7 cellular contexts compared by ENCODE assay signal in genomic region chr18:23992119-23992940, GRCh38. TPM values are rescaled to one million over a fixed set of nuclear protein-coding genes. Genes with fewer than 3 reads are reported as not detected.
DNase-seq lines count a peak whose midpoint lies in the region; ATAC-seq and TF ChIP-seq lines count a peak whose summit lies in the region.

No MANE protein-coding gene starts in this region.

- peak overlapping the region; percentile 73 for H2AFZ ChIP-seq in GM23338

- H3F3A ChIP-seq in GM23338 (replicated peaks; ENCODE audit: low read depth): no peaks in the 10 kb centered on the region; the same call in 1 of the 2 replicates

- H3K27me3 Mint-ChIP-seq in GM23338 (ENCODE audit: insufficient read depth, low read depth, poor library complexity): no peaks in the 10 kb centered on the region

- H3K4me1 ChIP-seq in GM23338 (ENCODE audit: insufficient read depth): peaks cover 15% of the 10 kb centered on the region; the same call in 1 of the 2 replicates

- H3K4me3 Mint-ChIP-seq in GM23338: no peak overlapping the region

- no peaks in the 10 kb centered on the region for H4K20me1 ChIP-seq in GM23338 (replicated peaks; ENCODE audit: insufficient read depth)

- peaks cover 6% of the 10 kb centered on the region; the same call in 2 of the 3 replicates for H3K4me1 Mint-ChIP-seq in GM23338

- no peaks in the 10 kb centered on the region; the same call in 1 of the 2 replicates for H3K9me2 ChIP-seq in GM23338 (ENCODE audit: insufficient read depth)

- no peaks in the 10 kb centered on the region for H3K36me3 Mint-ChIP-seq in GM23338 (ENCODE audit: low read depth)

- no peak overlapping the region for H3K27ac Mint-ChIP-seq in GM23338

- no peak overlapping the region for H3K4me2 ChIP-seq in GM23338

- H3K4me3 ChIP-seq in GM23338 (no peak overlapping the region), skin epidermis (peak overlapping the region in 1 of 7 experiments; percentile 7)

- H3K79me2 ChIP-seq in GM23338 (replicated peaks; ENCODE audit: insufficient read depth): no peaks in the 10 kb centered on the region

- no peaks in the 10 kb centered on the region for H3K9me3 Mint-ChIP-seq in GM23338

- no peak for TF ChIP-seq CTCF in GM23338 (conservative IDR thresholded peaks at IDR 0.05; ENCODE audit: low read depth in 2 of 2)

- no peaks in the 10 kb centered on the region for H3K36me3 ChIP-seq in GM23338 (ENCODE audit: insufficient read depth)

- no peak for ATAC-seq in GM23338
- ATAC-seq in GM18858 (IDR thresholded peaks at IDR 0.05; ENCODE audit: unreplicated experiment): no peak

- no peak overlapping the region for H3K27ac ChIP-seq in GM23338 (ENCODE audit: low read depth)
- H3K27ac ChIP-seq in skin epidermis: peak overlapping the region in 13 of 21 experiments; percentile 9 to 82 (median 52)

- H3K27me3 ChIP-seq in GM23338 (ENCODE audit: insufficient read depth): no peaks in the 10 kb centered on the region

- DNase-seq in GM23338 (ENCODE audit: low spot score): no peak
- peak; percentile 42 for DNase-seq in T follicular helper cell (ENCODE audit: low read depth)
- peak; percentile 7 for DNase-seq in effector CD8-positive, alpha-beta T cell (lab: John Stamatoyannopoulos, UW)
- DNase-seq in NCI-H2171 (lab: John Stamatoyannopoulos, UW): no peak
- no peak for DNase-seq in islet precursor cell

TF ChIP-seq in GM23338, 12 proteins besides CTCF, POLR2A, EP300 and RAD21:
- TF ChIP-seq ZNF114 (CRISPR knock-in tag; IDR thresholded peaks at IDR 0.05) (no peak), EZH2phosphoT487 (IDR thresholded peaks at IDR 0.05; ENCODE audit: unreplicated experiment) (no peak), JUNB (IDR thresholded peaks at IDR 0.05; ENCODE audit: unreplicated experiment) (no peak), POLR2AphosphoS5 (IDR thresholded peaks at IDR 0.05; ENCODE audit: low read depth) (no peak), ETS1 (IDR thresholded peaks at IDR 0.05) (no peak), STAT1 (IDR thresholded peaks at IDR 0.05; ENCODE audit: unreplicated experiment) (no peak), CREB1 (CRISPR knock-in tag; IDR thresholded peaks at IDR 0.05; ENCODE audit: low read depth) (no peak), ZNF462 (CRISPR knock-in tag; IDR thresholded peaks at IDR 0.05) (no peak), NANOG (IDR thresholded peaks at IDR 0.05; ENCODE audit: borderline replicate concordance) (no peak), ZNF331 (CRISPR knock-in tag; IDR thresholded peaks at IDR 0.05; ENCODE audit: low read depth) (no peak), EZH2 (IDR thresholded peaks at IDR 0.05; ENCODE audit: low read depth, unreplicated experiment) (no peak)
- TF ChIP-seq, protein P1, sequence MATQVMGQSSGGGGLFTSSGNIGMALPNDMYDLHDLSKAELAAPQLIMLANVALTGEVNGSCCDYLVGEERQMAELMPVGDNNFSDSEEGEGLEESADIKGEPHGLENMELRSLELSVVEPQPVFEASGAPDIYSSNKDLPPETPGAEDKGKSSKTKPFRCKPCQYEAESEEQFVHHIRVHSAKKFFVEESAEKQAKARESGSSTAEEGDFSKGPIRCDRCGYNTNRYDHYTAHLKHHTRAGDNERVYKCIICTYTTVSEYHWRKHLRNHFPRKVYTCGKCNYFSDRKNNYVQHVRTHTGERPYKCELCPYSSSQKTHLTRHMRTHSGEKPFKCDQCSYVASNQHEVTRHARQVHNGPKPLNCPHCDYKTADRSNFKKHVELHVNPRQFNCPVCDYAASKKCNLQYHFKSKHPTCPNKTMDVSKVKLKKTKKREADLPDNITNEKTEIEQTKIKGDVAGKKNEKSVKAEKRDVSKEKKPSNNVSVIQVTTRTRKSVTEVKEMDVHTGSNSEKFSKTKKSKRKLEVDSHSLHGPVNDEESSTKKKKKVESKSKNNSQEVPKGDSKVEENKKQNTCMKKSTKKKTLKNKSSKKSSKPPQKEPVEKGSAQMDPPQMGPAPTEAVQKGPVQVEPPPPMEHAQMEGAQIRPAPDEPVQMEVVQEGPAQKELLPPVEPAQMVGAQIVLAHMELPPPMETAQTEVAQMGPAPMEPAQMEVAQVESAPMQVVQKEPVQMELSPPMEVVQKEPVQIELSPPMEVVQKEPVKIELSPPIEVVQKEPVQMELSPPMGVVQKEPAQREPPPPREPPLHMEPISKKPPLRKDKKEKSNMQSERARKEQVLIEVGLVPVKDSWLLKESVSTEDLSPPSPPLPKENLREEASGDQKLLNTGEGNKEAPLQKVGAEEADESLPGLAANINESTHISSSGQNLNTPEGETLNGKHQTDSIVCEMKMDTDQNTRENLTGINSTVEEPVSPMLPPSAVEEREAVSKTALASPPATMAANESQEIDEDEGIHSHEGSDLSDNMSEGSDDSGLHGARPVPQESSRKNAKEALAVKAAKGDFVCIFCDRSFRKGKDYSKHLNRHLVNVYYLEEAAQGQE (IDR thresholded peaks at IDR 0.05; ENCODE audit: unreplicated experiment): no peak
TF ChIP-seq in GM23338: peak in this region for 0.

RNA-seq across cellular contexts. Expression of gene TTC39C, which starts 22.2 kb away (rescaled TPM):
- 108 and 136 TPM in 2 replicates for total RNA-seq in GM23338 (2014; rRNA removed; shearing (Covaris generic))
- 69.2 and 69.4 TPM in 2 replicates for polyA plus RNA-seq in GM23338 (2016; fragmentation: Nextera tagmentation; extraction: Ambion mirVana)

Comparison
In these comparisons a context has a peak if more than half of its experiments do, and no peak if none do; other contexts are left out.
1. DNase-seq: peak in T follicular helper cell (single experiment) and effector CD8-positive, alpha-beta T cell (single experiment); none in GM23338 (single experiment), NCI-H2171 (single experiment) and islet precursor cell (single experiment).